ENCODE assay signal across 12 cellular contexts in the genomic region with DNA sequence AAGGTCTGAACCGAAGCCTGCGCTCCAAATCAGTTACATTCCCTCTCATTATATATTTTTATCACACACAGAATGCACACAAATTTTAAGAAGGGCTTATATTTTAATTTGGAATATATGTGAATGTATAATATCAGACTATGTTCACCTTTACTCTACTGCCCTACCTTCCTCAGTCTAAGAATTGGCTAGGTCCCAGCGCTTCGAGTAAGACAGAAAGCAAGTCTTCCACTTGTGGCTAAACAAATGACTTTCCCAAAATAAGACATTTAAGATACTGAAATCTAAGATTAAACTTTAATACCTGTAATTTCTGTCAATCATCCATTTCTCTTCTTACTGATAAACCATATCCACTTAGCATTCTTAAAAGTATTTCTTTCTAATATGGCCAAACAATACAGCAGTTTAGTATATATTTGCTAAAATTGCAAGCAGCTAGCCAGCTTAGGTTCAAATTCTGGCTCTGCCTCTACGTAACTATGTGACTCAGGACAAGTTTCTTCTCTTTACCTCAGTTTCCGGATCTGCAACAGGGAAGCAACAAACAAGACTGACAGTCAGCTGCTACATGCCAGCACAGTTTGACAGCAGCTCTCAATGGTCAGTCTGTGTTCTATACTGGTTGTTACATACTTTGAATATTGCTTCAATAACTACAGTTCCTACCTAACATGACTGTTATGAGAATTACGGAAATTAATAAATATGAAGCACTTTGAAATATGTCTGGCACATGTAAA. TPM values are rescaled to one million over a fixed set of nuclear protein-coding genes. Genes with fewer than 3 reads are reported as not detected.
DNase-seq lines count a peak whose midpoint lies in the region; ATAC-seq and TF ChIP-seq lines count a peak whose summit lies in the region.
"Had no signal": no experiment of that assay in that cellular context is flagged by ENCODE, and none has a peak within 500 bp of the region (broad histone marks: within the 10 kb centered on the region; RNA-seq: fewer than 3 reads in every experiment).

No MANE protein-coding gene starts in this region.

- peak overlapping the region; percentile 69 for H3K27ac Mint-ChIP-seq in stimulated activated naive CD8-positive, alpha-beta T cell treated with anti-CD3 and anti-CD28 coated beads, Interleukin-15, Interleukin-2, amounts not matched to agents 100 ng/mL and 50 ng/mL, for 24 hours

- H3K9me3 Mint-ChIP-seq in stimulated activated naive CD8-positive, alpha-beta T cell treated with anti-CD3 and anti-CD28 coated beads, Interleukin-15, Interleukin-2, amounts not matched to agents 100 ng/mL and 50 ng/mL, for 24 hours, result no peaks in the 10 kb centered on the region

- peak overlapping the region; percentile 99 for H3K4me3 Mint-ChIP-seq in stimulated activated naive CD8-positive, alpha-beta T cell treated with anti-CD3 and anti-CD28 coated beads, Interleukin-15, Interleukin-2, amounts not matched to agents 100 ng/mL and 50 ng/mL, for 24 hours

- TF ChIP-seq CTCF in fibroblast of the aortic adventitia (IDR thresholded peaks at IDR 0.05; ENCODE audit: insufficient read depth, low read length), result no peak

- no peaks in the 10 kb centered on the region for H3K27me3 Mint-ChIP-seq in stimulated activated naive CD8-positive, alpha-beta T cell treated with anti-CD3 and anti-CD28 coated beads, Interleukin-15, Interleukin-2, amounts not matched to agents 100 ng/mL and 50 ng/mL, for 24 hours

- H3K36me3 Mint-ChIP-seq in stimulated activated naive CD8-positive, alpha-beta T cell treated with anti-CD3 and anti-CD28 coated beads, Interleukin-15, Interleukin-2, amounts not matched to agents 100 ng/mL and 50 ng/mL, for 24 hours (ENCODE audit: low read depth), result peaks cover 42% of the 10 kb centered on the region

- ATAC-seq in stimulated activated naive CD8-positive, alpha-beta T cell treated with anti-CD3 and anti-CD28 coated beads, Interleukin-15, Interleukin-2, amounts not matched to agents 100 U/mL and 50 U/mL, for 24 hours, result no peak
- ATAC-seq in GM21619 (IDR thresholded peaks at IDR 0.05; ENCODE audit: unreplicated experiment), result no peak
- ATAC-seq in HG03025 (IDR thresholded peaks at IDR 0.05; ENCODE audit: low FRiP score, unreplicated experiment), result no peak
- no peak for ATAC-seq in esophagus mucosa

- peak overlapping the region; percentile 32 for H3K4me3 ChIP-seq in fibroblast of the aortic adventitia (ENCODE audit: low read depth, low read length)

- DNase-seq in stimulated activated naive CD8-positive, alpha-beta T cell treated with anti-CD3 and anti-CD28 coated beads, Interleukin-15, Interleukin-2, amounts not matched to agents 100 U/mL and 50 U/mL, for 24 hours, result no peak
- peak; percentile 8 to 24 for DNase-seq in activated CD4-positive, alpha-beta T cell treated with anti-CD3 and anti-CD28 coated beads, Interleukin-2, amount 50 U/mL, for 48 hours
- no peak for DNase-seq in fibroblast of the aortic adventitia (ENCODE audit: low read depth)
- no peak for DNase-seq in amniotic stem cell (lab: John Stamatoyannopoulos, UW)
- DNase-seq: activated effector memory CD4-positive, alpha-beta T cell treated with anti-CD3 and anti-CD28 coated beads, Interleukin-2, amount 50 U/mL, for 16 hours; mesendoderm; SIG-M5; stimulated activated CD4-positive, alpha-beta T cell treated with anti-CD3 and anti-CD28 coated beads, Interleukin-4, amount 100 ng/mL, for 4 hours had no signal

- peaks cover 64% of the 10 kb centered on the region for H3K4me1 Mint-ChIP-seq in stimulated activated naive CD8-positive, alpha-beta T cell treated with anti-CD3 and anti-CD28 coated beads, Interleukin-15, Interleukin-2, amounts not matched to agents 100 ng/mL and 50 ng/mL, for 24 hours (ENCODE audit: low read depth)

RNA-seq across cellular contexts. Expression of a gene that starts 2.0 kb away (rescaled TPM):
- total RNA-seq in fibroblast of the aortic adventitia (ENCODE audit: low replicate concordance) (12.4 and 52.2 TPM in 2 replicates), esophagus mucosa (20.2 TPM)

RNA-seq across cellular contexts. Expression of a gene that starts 2.5 kb away (rescaled TPM):
- 37.0 and 52.5 TPM in 2 replicates for total RNA-seq in fibroblast of the aortic adventitia (ENCODE audit: low replicate concordance)
- total RNA-seq in esophagus mucosa, result 20.3 TPM

Comparison
In these comparisons a context has a peak if more than half of its experiments do, and no peak if none do; other contexts are left out.
1. DNase-seq: peak in activated CD4-positive, alpha-beta T cell treated with anti-CD3 and anti-CD28 coated beads, Interleukin-2, amount 50 U/mL, for 48 hours (2 of 2); none in stimulated activated naive CD8-positive, alpha-beta T cell treated with anti-CD3 and anti-CD28 coated beads, Interleukin-15, Interleukin-2, amounts not matched to agents 100 U/mL and 50 U/mL, for 24 hours (single experiment), fibroblast of the aortic adventitia (single experiment) and amniotic stem cell (single experiment).